In genomic region chr15:90228960-90229359, GRCh38 we compare ENCODE assay signal across 6 cellular contexts. TPM values are rescaled to one million over a fixed set of nuclear protein-coding genes. Genes with fewer than 3 reads are reported as not detected.
DNase-seq lines count a peak whose midpoint lies in the region; ATAC-seq and TF ChIP-seq lines count a peak whose summit lies in the region.
"Had no signal": no experiment of that assay in that cellular context is flagged by ENCODE, and none has a peak within 500 bp of the region (broad histone marks: within the 10 kb centered on the region; RNA-seq: fewer than 3 reads in every experiment).

No MANE protein-coding gene starts in this region.

- peaks cover 7 to 25% of the 10 kb centered on the region in 2 donors for H3K36me3 ChIP-seq in body of pancreas (replicated peaks in 1 of 2; ENCODE audit: insufficient read depth in 1 of 2, low read depth in 2 of 2)

- no peaks in the 10 kb centered on the region for H3K9me3 ChIP-seq in body of pancreas
- H3K9me3 ChIP-seq: right lobe of liver had no signal

- TF ChIP-seq CTCF in body of pancreas (IDR thresholded peaks at IDR 0.05), result no peak

- intact Hi-C loops in body of pancreas (cut with DNase I), result no loop called here

- H3K27me3 ChIP-seq in body of pancreas, result no peaks in the 10 kb centered on the region
- H3K27me3 ChIP-seq: right lobe of liver had no signal

- H3K4me1 ChIP-seq in body of pancreas, result peaks cover 66% of the 10 kb centered on the region

- H3K27ac ChIP-seq in body of pancreas, result peak overlapping the region; percentile 90 to 98 (median 94)

- WGBS in body of pancreas, 2 donors, result 52 to 58% methylated on average over 15 of the region's 15 CpGs

- TF ChIP-seq POLR2A in body of pancreas (IDR thresholded peaks at IDR 0.05), result peak in 1 of 3 donors; percentile 13

- ATAC-seq in body of pancreas, result no peak
- ATAC-seq: right lobe of liver had no signal

- no peak overlapping the region for H3K4me3 ChIP-seq in body of pancreas
- H3K4me3 ChIP-seq: right lobe of liver had no signal

- peak in 2 of 4 donors; percentile 26 to 34 for DNase-seq in body of pancreas
- no peak for DNase-seq in SW 1271 (lab: John Stamatoyannopoulos, UW)
- DNase-seq: activated naive CD4-positive, alpha-beta T cell treated with anti-CD3 and anti-CD28 coated beads, Interleukin-2, amount 10 ng/mL, durations not matched to agents 7 days and 5 days; glutamatergic neuron; RPMI8226 had no signal

RNA-seq across cellular contexts. Expression of gene CIB1, which starts 4.8 kb away (rescaled TPM):
- total RNA-seq in body of pancreas, result 10 to 100 TPM; 36.6 to 59.0 TPM

RNA-seq across cellular contexts. Expression of gene GDPGP1, which starts 5.0 kb away (rescaled TPM):
- 1 to 10 TPM in 1 of 2 donors, under 1 TPM in 1; 0.33 to 5.2 TPM for total RNA-seq in body of pancreas

RNA-seq across cellular contexts. Expression of gene TTLL13, which starts 20.4 kb away (rescaled TPM):
- total RNA-seq in body of pancreas, result not detected

RNA-seq across cellular contexts. Expression of gene SEMA4B, which starts 27.8 kb away (rescaled TPM):
- total RNA-seq in body of pancreas, result 10 to 100 TPM; 42.8 to 63.9 TPM

RNA-seq across cellular contexts. Expression of gene NGRN, which starts 36.5 kb away (rescaled TPM):
- total RNA-seq in body of pancreas, result 10 to 100 TPM; 27.4 to 27.8 TPM
